In the genomic region with DNA sequence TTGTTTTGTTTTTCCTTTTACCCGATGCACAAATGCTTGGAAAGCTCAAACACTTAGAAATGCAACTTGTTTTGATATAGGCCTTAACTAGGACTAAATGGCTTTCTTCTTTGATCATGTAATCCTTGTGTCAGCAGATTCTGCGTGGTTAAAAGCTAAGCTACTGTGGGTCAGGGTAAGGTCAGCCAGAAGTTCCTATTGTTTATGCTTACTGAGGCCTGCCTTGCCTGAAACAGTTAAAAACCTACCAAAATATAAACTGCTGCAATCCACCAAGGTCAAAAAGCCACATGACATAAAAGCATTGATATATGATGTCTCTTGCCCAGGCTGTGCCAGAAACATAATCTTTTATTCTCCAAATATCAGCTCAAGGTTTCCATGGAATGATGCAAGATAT, we compare ENCODE assay signal across 29 cellular contexts.
DNase-seq lines count a peak whose midpoint lies in the region; ATAC-seq and TF ChIP-seq lines count a peak whose summit lies in the region.
"Had no signal": no experiment of that assay in that cellular context is flagged by ENCODE, and none has a peak within 500 bp of the region (broad histone marks: within the 10 kb centered on the region; RNA-seq: fewer than 3 reads in every experiment).

No MANE protein-coding gene starts in this region.

- H3K14ac ChIP-seq in IMR-90 (replicated peaks; ENCODE audit: low read depth, low read length) = no peak overlapping the region

- no peaks in the 10 kb centered on the region for H3K79me2 ChIP-seq in neural progenitor cell (ENCODE audit: low read depth)

- no peak overlapping the region for H3K56ac ChIP-seq in IMR-90 (ENCODE audit: extremely low read depth, insufficient read depth, low read length)

- in situ Hi-C loops in IMR-90 (cut with MboI; ENCODE audit: low sequenced_read_pairs) = no loop called here

- no peak for TF ChIP-seq CTCF in IMR-90 (conservative IDR thresholded peaks at IDR 0.05; ENCODE audit: low read depth, low read length)
- TF ChIP-seq CTCF in fibroblast of villous mesenchyme (IDR thresholded peaks at IDR 0.05; ENCODE audit: insufficient read depth, low read depth, low read length) = no peak
- TF ChIP-seq CTCF in neural progenitor cell (IDR thresholded peaks at IDR 0.05) = no peak
- TF ChIP-seq CTCF in suprapubic skin (IDR thresholded peaks at IDR 0.05) = no peak

- dilution Hi-C loops in IMR-90 (cut with HindIII; ENCODE audit: low sequenced_read_pairs, unreplicated experiment) = no loop called here

- intact Hi-C loops in IMR-90 (cut with micrococcal nuclease) = no loop called here

- H2AK9ac ChIP-seq in IMR-90 (replicated peaks; ENCODE audit: low read depth, low read length, poor library complexity) = no peak overlapping the region

- H3K9me3 ChIP-seq in IMR-90 (ENCODE audit: control insufficient read depth, insufficient read depth, low read length) = no peaks in the 10 kb centered on the region
- H3K9me3 ChIP-seq in neural progenitor cell (ENCODE audit: low read depth) = peaks cover 5% of the 10 kb centered on the region
- H3K9me3 ChIP-seq in suprapubic skin = no peaks in the 10 kb centered on the region
- H3K9me3 ChIP-seq: Caco-2 had no signal

- H3K27me3 ChIP-seq in IMR-90 (ENCODE audit: control insufficient read depth, insufficient read depth, low read length) (no peaks in the 10 kb centered on the region), neural progenitor cell (no peaks in the 10 kb centered on the region), suprapubic skin (no peaks in the 10 kb centered on the region)

- no peaks in the 10 kb centered on the region for H3K9me1 ChIP-seq in IMR-90 (ENCODE audit: insufficient read depth, low read length)

- H3K23ac ChIP-seq in IMR-90 (ENCODE audit: low read depth, low read length) = no peak overlapping the region

- H3K4me3 Mint-ChIP-seq in neural progenitor cell = no peak overlapping the region
- no peak overlapping the region for H3K4me3 Mint-ChIP-seq in activated CD8-positive, alpha-beta memory T cell treated with anti-CD3 and anti-CD28 coated beads, Interleukin-2, amount 10 ng/mL, durations not matched to agents 7 days and 5 days
- H3K4me3 Mint-ChIP-seq: activated naive CD4-positive, alpha-beta T cell treated with anti-CD3 and anti-CD28 coated beads, Interleukin-2, amount 50 U/mL, for 24 hours; WTC11 had no signal

- H3K18ac ChIP-seq in IMR-90 (ENCODE audit: low read depth, low read length) = no peak overlapping the region

- WGBS in IMR-90 (ENCODE audit: extremely low coverage in 2 of 2, insufficient read length in 1 of 2), 2 experiments = no CpG with 5 or more reads among the region's 2 CpGs
- 40% methylated on average over 2 of the region's 2 CpGs for WGBS in suprapubic skin

- no peak overlapping the region for H4K91ac ChIP-seq in IMR-90 (ENCODE audit: insufficient read depth, low read depth, low read length)

- no peaks in the 10 kb centered on the region for H3F3A ChIP-seq in neural progenitor cell (ENCODE audit: low read depth)

- peaks cover 5% of the 10 kb centered on the region for H3K4me1 Mint-ChIP-seq in neural progenitor cell
- no peaks in the 10 kb centered on the region for H3K4me1 Mint-ChIP-seq in activated CD8-positive, alpha-beta memory T cell treated with anti-CD3 and anti-CD28 coated beads, Interleukin-2, amount 10 ng/mL, durations not matched to agents 7 days and 5 days
- H3K4me1 Mint-ChIP-seq: activated naive CD4-positive, alpha-beta T cell treated with anti-CD3 and anti-CD28 coated beads, Interleukin-2, amount 50 U/mL, for 24 hours; WTC11 had no signal

- H2BK120ac ChIP-seq in IMR-90 (ENCODE audit: low read depth, low read length) = no peak overlapping the region

- peaks cover 2% of the 10 kb centered on the region for H3K27me3 Mint-ChIP-seq in neural progenitor cell (ENCODE audit: insufficient read depth, low read depth)
- no peaks in the 10 kb centered on the region for H3K27me3 Mint-ChIP-seq in activated CD8-positive, alpha-beta memory T cell treated with anti-CD3 and anti-CD28 coated beads, Interleukin-2, amount 10 ng/mL, durations not matched to agents 7 days and 5 days
- H3K27me3 Mint-ChIP-seq: activated naive CD4-positive, alpha-beta T cell treated with anti-CD3 and anti-CD28 coated beads, Interleukin-2, amount 50 U/mL, for 24 hours had no signal

- H3K4me3 ChIP-seq in IMR-90 (ENCODE audit: insufficient read depth, low read depth, low read length) = no peak overlapping the region
- H3K4me3 ChIP-seq in fibroblast of villous mesenchyme (ENCODE audit: low read depth, low read length) = no peak overlapping the region
- H3K4me3 ChIP-seq in neural progenitor cell = no peak overlapping the region
- no peak overlapping the region for H3K4me3 ChIP-seq in suprapubic skin
- H3K4me3 ChIP-seq: BLaER1, smooth muscle cell had no signal

- BruUV-seq in IMR-90 (replicated peaks; lab: Mats Ljungman, UMichigan) = no TSS peak

- H3K36me3 ChIP-seq in IMR-90 (ENCODE audit: control insufficient read depth, insufficient read depth, low read length) (no peaks in the 10 kb centered on the region), neural progenitor cell (no peaks in the 10 kb centered on the region), suprapubic skin (no peaks in the 10 kb centered on the region)
- H3K36me3 ChIP-seq: BLaER1 had no signal

- H3K4me2 ChIP-seq in IMR-90 (ENCODE audit: low read depth, low read length) = no peak overlapping the region
- no peak overlapping the region for H3K4me2 ChIP-seq in neural progenitor cell
- H3K4me2 ChIP-seq: BLaER1, smooth muscle cell had no signal

- no peak overlapping the region for H2AFZ ChIP-seq in IMR-90 (replicated peaks; ENCODE audit: low read length, poor library complexity)
- H2AFZ ChIP-seq in neural progenitor cell (replicated peaks) = no peak overlapping the region

- H4K8ac ChIP-seq in IMR-90 (ENCODE audit: low read depth in 2 of 2, low read length in 2 of 2) = no peak overlapping the region

- no peak for ATAC-seq in IMR-90 (ENCODE audit: low read depth)
- ATAC-seq in activated CD8-positive, alpha-beta memory T cell treated with anti-CD3 and anti-CD28 coated beads, Interleukin-2, amount 10 ng/mL, durations not matched to agents 7 days and 5 days = no peak
- ATAC-seq in HG02884 (IDR thresholded peaks at IDR 0.05; ENCODE audit: unreplicated experiment) = no peak
- ATAC-seq: WTC11 had no signal

- H2BK20ac ChIP-seq in IMR-90 (ENCODE audit: low read depth, low read length) = no peak overlapping the region

- H3K4ac ChIP-seq in IMR-90 (ENCODE audit: low read depth, low read length) = no peak overlapping the region

- no peak for TF ChIP-seq RAD21 in IMR-90 (IDR thresholded peaks at IDR 0.05; ENCODE audit: low read length)

- DNase-seq in IMR-90 = no peak
- DNase-seq in OCI-M1 (lab: John Stamatoyannopoulos, UW) = peak; percentile 19
- peak; percentile 0 for DNase-seq in fibroblast of villous mesenchyme (ENCODE audit: low read depth)
- peak; percentile 30 for DNase-seq in neural progenitor cell (ENCODE audit: low spot score)
- DNase-seq in suprapubic skin (ENCODE audit: low spot score in 2 of 2) = no peak
- DNase-seq in activated CD8-positive, alpha-beta memory T cell treated with anti-CD3 and anti-CD28 coated beads, Interleukin-2, amount 10 ng/mL, durations not matched to agents 7 days and 5 days = no peak
- no peak for DNase-seq in hepatic stellate cell (ENCODE audit: low spot score)
- DNase-seq: activated CD4-positive, alpha-beta T cell treated with anti-CD3 and anti-CD28 coated beads, Interleukin-2, amount 50 U/mL, for 4 hours; activated CD8-positive, alpha-beta memory T cell treated with anti-CD3 and anti-CD28 coated beads, Interleukin-2, amount 50 U/mL, for 4 hours; aorta; Caco-2; cerebellar nuclear complex; foreskin melanocyte; HCEC 1CT; hypothalamus; NCI-H2081; NCI-H446; NK-92 treated with Interleukin-12 subunit alpha and Interleukin-12 subunit beta, amount 100 ng/mL, for 24 hours; nucleus accumbens; SIG-M5; stimulated activated CD4-positive, alpha-beta T cell treated with anti-CD3 and anti-CD28 coated beads, Interleukin-2, amount 100 ng/mL, for 24 hours; substantia nigra; SW 1271 had no signal

- no peak overlapping the region for H3K27ac ChIP-seq in IMR-90 (ENCODE audit: insufficient read depth, low read length)
- H3K27ac ChIP-seq in neural progenitor cell = no peak overlapping the region
- no peak overlapping the region for H3K27ac ChIP-seq in suprapubic skin
- H3K27ac ChIP-seq: BLaER1, epithelial cell of prostate had no signal

- H3K36me3 Mint-ChIP-seq in neural progenitor cell = no peaks in the 10 kb centered on the region
- H3K36me3 Mint-ChIP-seq in activated CD8-positive, alpha-beta memory T cell treated with anti-CD3 and anti-CD28 coated beads, Interleukin-2, amount 10 ng/mL, durations not matched to agents 7 days and 5 days = no peaks in the 10 kb centered on the region
- H3K36me3 Mint-ChIP-seq: activated naive CD4-positive, alpha-beta T cell treated with anti-CD3 and anti-CD28 coated beads, Interleukin-2, amount 50 U/mL, for 24 hours; WTC11 had no signal

- no peak for TF ChIP-seq EP300 in suprapubic skin (IDR thresholded peaks at IDR 0.05)

- CTCF ChIA-PET in IMR-90 (lab: Yijun Ruan, JAX) = no interaction called here
- CTCF ChIA-PET in activated CD8-positive, alpha-beta memory T cell treated with anti-CD3 and anti-CD28 coated beads, Interleukin-2, amount 10 ng/mL, durations not matched to agents 7 days and 5 days (lab: Charles Lee) = no interaction called here

- no peak overlapping the region for H4K5ac ChIP-seq in IMR-90 (ENCODE audit: low read depth, low read length)

- POLR2A ChIA-PET in IMR-90 (lab: Charles Lee; ENCODE audit: unreplicated experiment) = no interaction called here

- H2AK5ac ChIP-seq in IMR-90 (ENCODE audit: low read depth, low read length) = no peak overlapping the region

- H3K9ac ChIP-seq in IMR-90 (ENCODE audit: low read depth, low read length) (no peak overlapping the region), neural progenitor cell (no peak overlapping the region)
- H3K9ac ChIP-seq: BLaER1 had no signal

- H3K9me3 Mint-ChIP-seq in neural progenitor cell = peaks cover 6% of the 10 kb centered on the region
- H3K9me3 Mint-ChIP-seq in activated CD8-positive, alpha-beta memory T cell treated with anti-CD3 and anti-CD28 coated beads, Interleukin-2, amount 10 ng/mL, durations not matched to agents 7 days and 5 days (ENCODE audit: low read depth) = peaks cover 3% of the 10 kb centered on the region
- H3K9me3 Mint-ChIP-seq: activated naive CD4-positive, alpha-beta T cell treated with anti-CD3 and anti-CD28 coated beads, Interleukin-2, amount 50 U/mL, for 24 hours; WTC11 had no signal

- H4K20me1 ChIP-seq in IMR-90 (ENCODE audit: insufficient read depth, low read length) = no peaks in the 10 kb centered on the region
- H4K20me1 ChIP-seq in neural progenitor cell (ENCODE audit: low read depth) = no peaks in the 10 kb centered on the region
- H4K20me1 ChIP-seq: BLaER1 had no signal

- H3K79me1 ChIP-seq in IMR-90 (ENCODE audit: low read depth in 1 of 2, low read length in 2 of 2) = no peaks in the 10 kb centered on the region

- no peak overlapping the region for H2BK5ac ChIP-seq in IMR-90 (ENCODE audit: low read depth, low read length, poor library complexity, severe bottlenecking)

- H3K27ac Mint-ChIP-seq in neural progenitor cell = no peak overlapping the region
- no peak overlapping the region for H3K27ac Mint-ChIP-seq in activated CD8-positive, alpha-beta memory T cell treated with anti-CD3 and anti-CD28 coated beads, Interleukin-2, amount 10 ng/mL, durations not matched to agents 7 days and 5 days
- H3K27ac Mint-ChIP-seq: activated naive CD4-positive, alpha-beta T cell treated with anti-CD3 and anti-CD28 coated beads, Interleukin-2, amount 50 U/mL, for 24 hours; WTC11 had no signal

- no peaks in the 10 kb centered on the region for H3K4me1 ChIP-seq in IMR-90 (ENCODE audit: control insufficient read depth, insufficient read depth, low read length)
- no peaks in the 10 kb centered on the region for H3K4me1 ChIP-seq in neural progenitor cell
- H3K4me1 ChIP-seq in suprapubic skin = no peaks in the 10 kb centered on the region
- H3K4me1 ChIP-seq: BLaER1, Caco-2 had no signal

- TF ChIP-seq POLR2A in IMR-90 (IDR thresholded peaks at IDR 0.05; ENCODE audit: low read depth, low read length) = no peak
- no peak for TF ChIP-seq POLR2A in suprapubic skin (IDR thresholded peaks at IDR 0.05)

- no peak overlapping the region for H2BK15ac ChIP-seq in IMR-90 (ENCODE audit: low read depth, low read length)

Comparison
In these comparisons a context has a peak if more than half of its experiments do, and no peak if none do; other contexts are left out.
1. DNase-seq: peak in OCI-M1 (single experiment), fibroblast of villous mesenchyme (single experiment) and neural progenitor cell (single experiment); none in IMR-90 (single experiment), suprapubic skin (0 of 2), activated CD8-positive, alpha-beta memory T cell treated with anti-CD3 and anti-CD28 coated beads, Interleukin-2, amount 10 ng/mL, durations not matched to agents 7 days and 5 days (single experiment) and hepatic stellate cell (single experiment).